Comparison of ENCODE assay signal across 28 cellular contexts in the genomic region with DNA sequence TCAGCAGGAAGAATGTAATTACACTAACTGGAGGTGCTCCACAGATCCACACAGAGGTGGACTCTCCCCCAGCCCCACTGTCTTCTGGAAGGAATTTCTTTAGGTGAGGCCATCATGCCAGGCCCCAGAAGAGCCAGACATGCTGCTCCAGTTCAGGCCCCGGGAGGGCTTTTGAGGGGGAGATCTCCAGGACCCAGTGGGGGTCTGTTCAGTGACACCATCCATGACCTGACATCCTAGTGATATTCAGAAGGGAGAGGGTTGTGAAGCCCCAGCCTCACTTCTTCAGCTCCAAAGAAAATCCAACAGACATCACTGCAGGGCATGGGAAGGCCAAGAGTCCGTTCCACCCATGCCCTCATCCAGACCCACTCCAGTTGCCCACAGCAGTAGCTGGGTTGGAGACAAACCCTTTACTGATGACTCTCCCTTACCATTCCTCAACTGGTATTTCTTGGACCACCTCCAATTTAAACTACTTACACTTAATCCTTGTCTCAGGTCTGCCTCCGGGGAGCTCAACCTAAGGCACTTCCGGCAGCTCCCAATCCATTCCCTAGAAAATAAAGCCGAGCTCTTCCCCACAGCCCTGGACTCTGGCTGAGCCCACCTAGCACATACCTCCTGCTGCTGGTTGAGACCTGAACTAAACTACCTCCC. TPM values are rescaled to one million over a fixed set of nuclear protein-coding genes. Genes with fewer than 3 reads are reported as not detected.
A peak's percentile ranks its signal among the peaks of the same experiment; 100 is the strongest.
DNase-seq lines count a peak whose midpoint lies in the region; ATAC-seq and TF ChIP-seq lines count a peak whose summit lies in the region.
"Had no signal": no experiment of that assay in that cellular context is flagged by ENCODE, and none has a peak within 500 bp of the region (broad histone marks: within the 10 kb centered on the region; RNA-seq: fewer than 3 reads in every experiment).

No MANE protein-coding gene starts in this region.

- no peaks in the 10 kb centered on the region for H3K36me3 Mint-ChIP-seq in neural progenitor cell
- H3K36me3 Mint-ChIP-seq: CD8-positive, alpha-beta T cell; T-cell had no signal

- ATAC-seq in GM18498 (IDR thresholded peaks at IDR 0.05; ENCODE audit: unreplicated experiment): no peak
- no peak for ATAC-seq in HG02938 (IDR thresholded peaks at IDR 0.05; ENCODE audit: unreplicated experiment)
- ATAC-seq: CD8-positive, alpha-beta T cell; HCT116; T-cell had no signal

- H3K4me2 ChIP-seq in BLaER1 treated with 17β-estradiol and CSF1 and Interleukin-3, amounts not matched to agents 10 nM and 100 nM: peak overlapping the region; percentile 87 to 100 (median 97)
- H3K4me2 ChIP-seq in neural progenitor cell: no peak overlapping the region
- H3K4me2 ChIP-seq: KMS-11 had no signal

- no peaks in the 10 kb centered on the region for H3F3A ChIP-seq in neural progenitor cell (ENCODE audit: low read depth)

- H3K9me3 Mint-ChIP-seq in neural progenitor cell: peaks cover 2% of the 10 kb centered on the region
- H3K9me3 Mint-ChIP-seq: CD8-positive, alpha-beta T cell; IgD-negative memory B cell had no signal

- no peaks in the 10 kb centered on the region for H3K36me3 ChIP-seq in BLaER1 treated with 17β-estradiol and CSF1 and Interleukin-3, amounts not matched to agents 10 nM and 100 nM
- no peaks in the 10 kb centered on the region for H3K36me3 ChIP-seq in neural progenitor cell

- H3K27ac Mint-ChIP-seq in neural progenitor cell: peak overlapping the region; percentile 4
- H3K27ac Mint-ChIP-seq: CD8-positive, alpha-beta T cell; IgD-negative memory B cell; T-cell had no signal

- no peak overlapping the region for H3K4me3 Mint-ChIP-seq in neural progenitor cell
- H3K4me3 Mint-ChIP-seq: CD8-positive, alpha-beta T cell; IgD-negative memory B cell; T-cell had no signal

- H3K79me2 ChIP-seq in neural progenitor cell (ENCODE audit: low read depth): no peaks in the 10 kb centered on the region

- no peaks in the 10 kb centered on the region; a peak in 1 of 22 replicates for H4K20me1 ChIP-seq in BLaER1 treated with 17β-estradiol and CSF1 and Interleukin-3, amounts not matched to agents 10 nM and 100 nM
- H4K20me1 ChIP-seq in neural progenitor cell (ENCODE audit: low read depth): no peaks in the 10 kb centered on the region

- H3K9me3 ChIP-seq in BLaER1 treated with 17β-estradiol and CSF1 and Interleukin-3, amounts not matched to agents 10 nM and 100 nM (replicated peaks in 1 of 11): peaks cover 14 to 27% (median 23%) of the 10 kb centered on the region in 11 experiments; a peak in 17 of 22 replicates
- no peaks in the 10 kb centered on the region for H3K9me3 ChIP-seq in neural progenitor cell (ENCODE audit: low read depth)
- H3K9me3 ChIP-seq: Caco-2 had no signal

- H3K27me3 ChIP-seq in BLaER1 treated with 17β-estradiol and CSF1 and Interleukin-3, amounts not matched to agents 10 nM and 100 nM: no peaks in the 10 kb centered on the region
- no peaks in the 10 kb centered on the region for H3K27me3 ChIP-seq in neural progenitor cell

- DNase-seq in M059J (ENCODE audit: low read depth) (peak; percentile 57), astrocyte of the hippocampus (ENCODE audit: low read depth, low spot score) (peak; percentile 38), neural progenitor cell (ENCODE audit: low spot score) (no peak), NCI-H510A (lab: John Stamatoyannopoulos, UW) (no peak), activated gamma-delta T cell treated with Interleukin-2 at 50 U/mL for 16 hours (no peak)
- DNase-seq: AML-193; Caco-2; CD8-positive, alpha-beta T cell; DMS79 treated with DMSO at 0.1 percent for 48 hours; GOT3; NCI-H1092 treated with DMSO at 0.1 percent for 48 hours; NCI-H1436; NCI-H187; NCI-H2081 treated with DMSO at 0.1 percent for 48 hours; NCI-H2171; NCI-H345; NCI-H524 treated with DMSO at 0.1 percent for 48 hours; SHP77; T-cell had no signal

- H3K4me3 ChIP-seq in BLaER1 treated with 17β-estradiol and CSF1 and Interleukin-3, amounts not matched to agents 10 nM and 100 nM: peak overlapping the region in 5 of 10 experiments; percentile 47 to 56 (median 53); a peak in 7 of 20 replicates
- H3K4me3 ChIP-seq in neural progenitor cell: no peak overlapping the region

- H3K4me1 Mint-ChIP-seq in neural progenitor cell: no peaks in the 10 kb centered on the region
- H3K4me1 Mint-ChIP-seq: T-cell had no signal

- peaks cover 39 to 69% (median 66%) of the 10 kb centered on the region in 10 experiments for H3K4me1 ChIP-seq in BLaER1 treated with 17β-estradiol and CSF1 and Interleukin-3, amounts not matched to agents 10 nM and 100 nM
- H3K4me1 ChIP-seq in neural progenitor cell: no peaks in the 10 kb centered on the region
- H3K4me1 ChIP-seq: Caco-2 had no signal

- no peak for TF ChIP-seq CTCF in neural progenitor cell (IDR thresholded peaks at IDR 0.05)

- H3K9ac ChIP-seq in BLaER1 treated with 17β-estradiol and CSF1 and Interleukin-3, amounts not matched to agents 10 nM and 100 nM: peak overlapping the region in 8 of 11 experiments; percentile 49 to 80 (median 74); a peak in 16 of 22 replicates
- no peak overlapping the region for H3K9ac ChIP-seq in neural progenitor cell
- H3K9ac ChIP-seq: KMS-11 had no signal

- H3K27ac ChIP-seq in BLaER1 treated with 17β-estradiol and CSF1 and Interleukin-3, amounts not matched to agents 10 nM and 100 nM: peak overlapping the region in 9 of 11 experiments; percentile 36 to 90 (median 82); a peak in 16 of 22 replicates
- H3K27ac ChIP-seq in neural progenitor cell: no peak overlapping the region
- H3K27ac ChIP-seq: C4-2B, KMS-11, RWPE1 had no signal

- peaks cover 3% of the 10 kb centered on the region for H3K27me3 Mint-ChIP-seq in neural progenitor cell (ENCODE audit: insufficient read depth, low read depth)

- H2AFZ ChIP-seq in neural progenitor cell (replicated peaks): no peak overlapping the region

RNA-seq across cellular contexts. Expression of gene CSMD2, which starts 39.2 kb away (rescaled TPM):
- 11.8 and 23.0 TPM in 2 replicates for total RNA-seq in M059J (2014; rRNA removed; shearing (Covaris generic))
- total RNA-seq in neural progenitor cell (ENCODE audit: low replicate concordance): 2.6 and 3.5 TPM in 2 replicates
- total RNA-seq: Caco-2; CD8-positive, alpha-beta T cell had no signal

RNA-seq across cellular contexts. Expression of gene C1orf94, which starts 50.9 kb away (rescaled TPM):
- 3.7 and 4.0 TPM in 2 replicates for total RNA-seq in M059J (2014; rRNA removed; shearing (Covaris generic))
- 0.19 and 0.37 TPM in 2 replicates for total RNA-seq in neural progenitor cell (ENCODE audit: low replicate concordance)
- total RNA-seq: Caco-2; CD8-positive, alpha-beta T cell; SK-MEL-5; T-cell had no signal

Comparison
In these comparisons a context has a peak if more than half of its experiments do, and no peak if none do; other contexts are left out.
1. DNase-seq: peak in M059J (single experiment) and astrocyte of the hippocampus (single experiment); none in neural progenitor cell (single experiment), NCI-H510A (single experiment) and activated gamma-delta T cell treated with Interleukin-2 at 50 U/mL for 16 hours (single experiment).